Comparison of ENCODE assay signal across 19 cellular contexts in genomic region chr4:140947507-140947906, GRCh38.
DNase-seq lines count a peak whose midpoint lies in the region; ATAC-seq and TF ChIP-seq lines count a peak whose summit lies in the region.
"Had no signal": no experiment of that assay in that cellular context is flagged by ENCODE, and none has a peak within 500 bp of the region (broad histone marks: within the 10 kb centered on the region; RNA-seq: fewer than 3 reads in every experiment).

No MANE protein-coding gene starts in this region.

- H3K14ac ChIP-seq in mesenchymal stem cell (ENCODE audit: low read length in 2 of 2): no peak overlapping the region

- H4K91ac ChIP-seq in mesenchymal stem cell (ENCODE audit: low read length): peak overlapping the region; percentile 84

- no peak overlapping the region for H3K4me2 ChIP-seq in mesenchymal stem cell (ENCODE audit: low read length, poor library complexity, severe bottlenecking)

- H2BK5ac ChIP-seq in mesenchymal stem cell (ENCODE audit: low read depth, low read length, poor library complexity, severe bottlenecking): no peak overlapping the region

- peak overlapping the region in 1 of 2 experiments; percentile 55 for H3K18ac ChIP-seq in mesenchymal stem cell (ENCODE audit: low read depth in 1 of 2, low read length in 2 of 2)

- no peak overlapping the region for H2BK15ac ChIP-seq in mesenchymal stem cell (ENCODE audit: low read depth, poor library complexity, severe bottlenecking)

- H2BK12ac ChIP-seq in mesenchymal stem cell (ENCODE audit: low read length in 2 of 2): peak overlapping the region in 1 of 2 experiments; percentile 79

- no peaks in the 10 kb centered on the region for H3K36me3 Mint-ChIP-seq in mesothelial cell of epicardium
- H3K36me3 Mint-ChIP-seq: activated CD8-positive, alpha-beta memory T cell treated with anti-CD3 and anti-CD28 coated beads, Interleukin-2, amount 10 ng/mL, durations not matched to agents 7 days and 5 days; CD4-positive, alpha-beta memory T cell; stimulated activated naive B cell treated with anti-CD40 and anti-IgM and Interleukin-4, amounts not matched to agents 10 μg/mL and 1 μg/mL and 100 μg/mL, for 72 hours had no signal

- H3K4me1 Mint-ChIP-seq in mesothelial cell of epicardium: peaks cover 20% of the 10 kb centered on the region
- H3K4me1 Mint-ChIP-seq: activated CD8-positive, alpha-beta memory T cell treated with anti-CD3 and anti-CD28 coated beads, Interleukin-2, amount 10 ng/mL, durations not matched to agents 7 days and 5 days; activated T-helper 17 cell treated with anti-CD3 and anti-CD28 coated beads, Interleukin-2, amount 50 U/mL, for 72 hours; CD4-positive, alpha-beta memory T cell; stimulated activated naive B cell treated with anti-CD40 and anti-IgM and Interleukin-4, amounts not matched to agents 10 μg/mL and 1 μg/mL and 100 μg/mL, for 72 hours had no signal

- no peaks in the 10 kb centered on the region for H3K79me1 ChIP-seq in mesenchymal stem cell (replicated peaks; ENCODE audit: low read length, poor library complexity, severe bottlenecking)

- no peak overlapping the region for H3K4ac ChIP-seq in mesenchymal stem cell (ENCODE audit: low read depth in 1 of 2, low read length in 2 of 2)

- no peak overlapping the region for H4K8ac ChIP-seq in mesenchymal stem cell (ENCODE audit: low read length)

- 92% methylated on average over 6 of the region's 7 CpGs for WGBS in mesenchymal stem cell

- H2AFZ ChIP-seq in mesenchymal stem cell (ENCODE audit: low read depth, low read length): no peak overlapping the region

- H3K9me3 ChIP-seq in endocrine pancreas (ENCODE audit: control insufficient read depth, low read length) (no peaks in the 10 kb centered on the region), mesenchymal stem cell (ENCODE audit: control insufficient read depth, low read length) (no peaks in the 10 kb centered on the region)
- H3K9me3 ChIP-seq: tibial nerve had no signal

- peak overlapping the region; percentile 55 for H3K4me3 ChIP-seq in endocrine pancreas (ENCODE audit: control insufficient read depth, insufficient read depth, low read length)
- no peak overlapping the region for H3K4me3 ChIP-seq in mesenchymal stem cell (ENCODE audit: insufficient read depth in 1 of 2, low read depth in 1 of 2, low read length in 2 of 2)
- H3K4me3 ChIP-seq: tibial nerve had no signal

- H3K27me3 ChIP-seq in endocrine pancreas (ENCODE audit: control insufficient read depth, insufficient read depth, low read length) (no peaks in the 10 kb centered on the region), mesenchymal stem cell (ENCODE audit: control insufficient read depth in 1 of 2, insufficient read depth in 1 of 2, low read length in 2 of 2) (no peaks in the 10 kb centered on the region)
- H3K27me3 ChIP-seq: tibial nerve had no signal

- H3K4me3 Mint-ChIP-seq in mesothelial cell of epicardium: no peak overlapping the region
- H3K4me3 Mint-ChIP-seq: activated CD8-positive, alpha-beta memory T cell treated with anti-CD3 and anti-CD28 coated beads, Interleukin-2, amount 10 ng/mL, durations not matched to agents 7 days and 5 days; activated T-helper 17 cell treated with anti-CD3 and anti-CD28 coated beads, Interleukin-2, amount 50 U/mL, for 72 hours; CD4-positive, alpha-beta memory T cell; stimulated activated naive B cell treated with anti-CD40 and anti-IgM and Interleukin-4, amounts not matched to agents 10 μg/mL and 1 μg/mL and 100 μg/mL, for 72 hours had no signal

- in situ Hi-C loops in G401 (cut with HindIII; ENCODE audit: low sequenced_read_pairs) (no loop called here), SK-MEL-5 (cut with HindIII; ENCODE audit: low pct_unique_long_range_greater_than_20kb, low sequenced_read_pairs) (no loop called here)

- peaks cover 7% of the 10 kb centered on the region for H3K4me1 ChIP-seq in endocrine pancreas (ENCODE audit: control insufficient read depth, insufficient read depth, low read length)
- H3K4me1 ChIP-seq in mesenchymal stem cell (ENCODE audit: control insufficient read depth, insufficient read depth, low read depth, low read length): peaks cover 4% of the 10 kb centered on the region

- no peak for TF ChIP-seq CTCF in mesothelial cell of epicardium (IDR thresholded peaks at IDR 0.05; ENCODE audit: unreplicated experiment)

- no peak overlapping the region for H2AK5ac ChIP-seq in mesenchymal stem cell (ENCODE audit: low read length, severe bottlenecking)

- no peak overlapping the region for H3K23ac ChIP-seq in mesenchymal stem cell (ENCODE audit: low read length in 2 of 2)

- no peak overlapping the region for H3K27ac Mint-ChIP-seq in mesothelial cell of epicardium
- H3K27ac Mint-ChIP-seq: activated CD8-positive, alpha-beta memory T cell treated with anti-CD3 and anti-CD28 coated beads, Interleukin-2, amount 10 ng/mL, durations not matched to agents 7 days and 5 days; activated T-helper 17 cell treated with anti-CD3 and anti-CD28 coated beads, Interleukin-2, amount 50 U/mL, for 72 hours; CD4-positive, alpha-beta memory T cell; stimulated activated naive B cell treated with anti-CD40 and anti-IgM and Interleukin-4, amounts not matched to agents 10 μg/mL and 1 μg/mL and 100 μg/mL, for 72 hours had no signal

- peak; percentile 87 for DNase-seq in G401 (ENCODE audit: low spot score)
- peak; percentile 85 for DNase-seq in SK-MEL-5 (ENCODE audit: low read depth, low spot score)
- no peak for DNase-seq in mesenchymal stem cell
- no peak for DNase-seq in HUDEP-2 (lab: John Stamatoyannopoulos, UW; ENCODE audit: unreplicated experiment in 76 of 76)
- no peak for DNase-seq in NCI-H510A treated with DMSO at 0.1 percent for 48 hours (lab: John Stamatoyannopoulos, UW)
- DNase-seq in mesothelial cell of epicardium (ENCODE audit: low spot score in 2 of 2, unreplicated experiment in 2 of 2): no peak
- DNase-seq: activated CD4-positive, CD25-positive, alpha-beta regulatory T cell treated with anti-CD3 and anti-CD28 coated beads, Interleukin-2, amount 50 U/mL, for 72 hours; activated CD8-positive, alpha-beta memory T cell treated with anti-CD3 and anti-CD28 coated beads, Interleukin-2, amount 10 ng/mL, durations not matched to agents 7 days and 5 days; CD4-positive, alpha-beta memory T cell; DMS79 treated with DMSO at 0.1 percent for 48 hours; effector memory CD4-positive, alpha-beta T cell; NCI-H1694; NCI-H510A; stimulated activated CD4-positive, alpha-beta T cell treated with anti-CD3 and anti-CD28 coated beads, Interleukin-15, amount 100 ng/mL, for 24 hours; stimulated activated naive B cell treated with anti-CD40 and anti-IgM and Interleukin-4, amounts not matched to agents 10 μg/mL and 1 μg/mL and 100 μg/mL, for 72 hours had no signal

- H3K9me3 Mint-ChIP-seq in mesothelial cell of epicardium: no peaks in the 10 kb centered on the region
- H3K9me3 Mint-ChIP-seq: activated T-helper 17 cell treated with anti-CD3 and anti-CD28 coated beads, Interleukin-2, amount 50 U/mL, for 72 hours; CD4-positive, alpha-beta memory T cell; stimulated activated naive B cell treated with anti-CD40 and anti-IgM and Interleukin-4, amounts not matched to agents 10 μg/mL and 1 μg/mL and 100 μg/mL, for 72 hours had no signal

- no peaks in the 10 kb centered on the region for H3K36me3 ChIP-seq in endocrine pancreas (ENCODE audit: control insufficient read depth, insufficient read depth, low read length)
- H3K36me3 ChIP-seq in mesenchymal stem cell (ENCODE audit: control insufficient read depth in 1 of 2, insufficient read depth in 2 of 2, low read depth in 1 of 2, low read length in 2 of 2): peaks cover 0 to 3% of the 10 kb centered on the region in 2 experiments
- H3K36me3 ChIP-seq: tibial nerve had no signal

- no peak for ATAC-seq in GM18498 (IDR thresholded peaks at IDR 0.05; ENCODE audit: unreplicated experiment)
- ATAC-seq: activated CD8-positive, alpha-beta memory T cell treated with anti-CD3 and anti-CD28 coated beads, Interleukin-2, amount 10 ng/mL, durations not matched to agents 7 days and 5 days; activated T-helper 17 cell treated with anti-CD3 and anti-CD28 coated beads, Interleukin-2, amount 50 U/mL, for 72 hours; stimulated activated naive B cell treated with anti-CD40 and anti-IgM and Interleukin-4, amounts not matched to agents 10 μg/mL and 1 μg/mL and 100 μg/mL, for 72 hours had no signal

- H3K27me3 Mint-ChIP-seq in mesothelial cell of epicardium (ENCODE audit: low read depth): no peaks in the 10 kb centered on the region
- H3K27me3 Mint-ChIP-seq: activated CD8-positive, alpha-beta memory T cell treated with anti-CD3 and anti-CD28 coated beads, Interleukin-2, amount 10 ng/mL, durations not matched to agents 7 days and 5 days had no signal

- no peak overlapping the region for H3K27ac ChIP-seq in mesenchymal stem cell (ENCODE audit: low read length, poor library complexity, severe bottlenecking)
- H3K27ac ChIP-seq: tibial nerve had no signal

- H3K9ac ChIP-seq in endocrine pancreas (ENCODE audit: control insufficient read depth, insufficient read depth, low read length): no peak overlapping the region
- H3K9ac ChIP-seq in mesenchymal stem cell (ENCODE audit: low read length): no peak overlapping the region

- H2BK120ac ChIP-seq in mesenchymal stem cell (ENCODE audit: low read depth, low read length): no peak overlapping the region

Comparison
In these comparisons a context has a peak if more than half of its experiments do, and no peak if none do; other contexts are left out.
1. DNase-seq: peak in G401 (single experiment) and SK-MEL-5 (single experiment); none in mesenchymal stem cell (single experiment), HUDEP-2 (0 of 76), NCI-H510A treated with DMSO at 0.1 percent for 48 hours (single experiment) and mesothelial cell of epicardium (0 of 2).